ENCODE assay signal across 8 cellular contexts in genomic region chr2:151260492-151261239, GRCh38. TPM values are rescaled to one million over a fixed set of nuclear protein-coding genes. Genes with fewer than 3 reads are reported as not detected.
DNase-seq lines count a peak whose midpoint lies in the region; ATAC-seq and TF ChIP-seq lines count a peak whose summit lies in the region.

No MANE protein-coding gene starts in this region.

- ATAC-seq in GM21423 (IDR thresholded peaks at IDR 0.05; ENCODE audit: unreplicated experiment) (peak; percentile 10), left colon (peak; percentile 20), thoracic aorta (ENCODE audit: insufficient number of reproducible peaks, low FRiP score, low read depth) (no peak), omental fat pad (ENCODE audit: low FRiP score) (no peak)

- H3K9me3 ChIP-seq in HUES48 (ENCODE audit: control insufficient read depth, insufficient read depth, low read length) = no peaks in the 10 kb centered on the region
- no peaks in the 10 kb centered on the region for H3K9me3 ChIP-seq in thoracic aorta

- intact Hi-C loops in left colon (cut with DNase I, micrococcal nuclease) = no loop called here

- no peak for TF ChIP-seq CTCF in thoracic aorta (IDR thresholded peaks at IDR 0.05)
- TF ChIP-seq CTCF in omental fat pad (IDR thresholded peaks at IDR 0.05) = no peak

- H3K27me3 ChIP-seq in HUES48 (ENCODE audit: control insufficient read depth, insufficient read depth, low read length) (0 out of 2 replicates have a peak, but pooled peaks cover 5% of the 10 kb centered on the region), thoracic aorta (replicated peaks; ENCODE audit: insufficient read depth) (no peaks in the 10 kb centered on the region)

- peak overlapping the region; percentile 80 for H3K9ac ChIP-seq in HUES48 (ENCODE audit: low read depth, low read length)

- H3K4me1 ChIP-seq in HUES48 (ENCODE audit: control insufficient read depth, insufficient read depth, low read length) = peaks cover 29% of the 10 kb centered on the region
- H3K4me1 ChIP-seq in thoracic aorta (ENCODE audit: control insufficient read depth in 1 of 2, low read depth in 2 of 2) = peaks cover 4 to 25% of the 10 kb centered on the region in 2 donors

- H3K4me3 ChIP-seq in HUES48 (ENCODE audit: low read depth, low read length) = peak overlapping the region; percentile 58
- peak overlapping the region; percentile 91 for H3K4me3 ChIP-seq in thoracic aorta

- DNase-seq in EL = peak; percentile 30
- DNase-seq in left colon = no peak
- no peak for DNase-seq in thoracic aorta (ENCODE audit: low spot score)
- DNase-seq in omental fat pad (ENCODE audit: low spot score) = no peak
- no peak for DNase-seq in ecto neural progenitor cell (ENCODE audit: low spot score)

- no peaks in the 10 kb centered on the region for H3K36me3 ChIP-seq in HUES48 (ENCODE audit: control insufficient read depth, insufficient read depth, low read length)
- no peaks in the 10 kb centered on the region for H3K36me3 ChIP-seq in thoracic aorta

- H3K27ac ChIP-seq in HUES48 (ENCODE audit: low read depth, low read length) = no peak overlapping the region
- H3K27ac ChIP-seq in angular gyrus (ENCODE audit: low read depth, low read length) = peak overlapping the region; percentile 77
- H3K27ac ChIP-seq in thoracic aorta = peak overlapping the region; percentile 91 to 92

RNA-seq across cellular contexts. Expression of gene RBM43, which starts 1.0 kb away (rescaled TPM):
- 1 to 10 TPM; 3.1 to 5.0 TPM for total RNA-seq in left colon
- total RNA-seq in thoracic aorta = 1 to 10 TPM; 2.0 to 5.3 TPM
- total RNA-seq in omental fat pad = 10 to 100 TPM in 1 of 4 donors, 1 to 10 TPM in 3; 2.8 to 11.3 (median 4.0) TPM

RNA-seq across cellular contexts. Expression of gene NMI, which starts 28.8 kb away (rescaled TPM):
- total RNA-seq in left colon (10 to 100 TPM; 17.0 to 20.1 TPM), thoracic aorta (1 to 10 TPM; 7.9 to 9.2 TPM), omental fat pad (10 to 100 TPM in 2 of 4 donors, 1 to 10 TPM in 2; 7.7 to 21.3 (median 11.2) TPM)

Comparison
In these comparisons a context has a peak if more than half of its experiments do, and no peak if none do; other contexts are left out.
1. ATAC-seq: peak in GM21423 (single experiment) and left colon (single experiment); none in thoracic aorta (single experiment) and omental fat pad (single experiment).